14 cellular contexts compared by ENCODE assay signal in the genomic region with DNA sequence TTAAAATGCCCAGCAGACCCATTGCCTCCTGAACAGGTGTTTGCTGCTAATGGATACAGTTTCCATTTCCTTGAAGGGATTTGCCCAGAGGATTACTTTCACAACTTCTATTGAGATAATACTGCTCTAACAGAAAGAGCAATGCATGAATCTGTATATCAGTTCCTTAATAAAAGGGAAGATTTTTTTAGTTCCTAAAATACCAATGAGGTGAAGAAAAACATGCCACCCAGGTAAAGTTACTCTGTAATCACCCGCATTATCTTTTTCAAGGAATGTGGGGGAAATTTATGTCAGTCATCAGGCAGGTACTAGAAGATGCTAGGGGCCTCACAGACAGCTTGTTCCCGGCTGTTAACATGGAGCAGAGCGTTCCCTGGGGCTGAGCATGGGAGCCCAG. TPM values are rescaled to one million over a fixed set of nuclear protein-coding genes. Genes with fewer than 3 reads are reported as not detected.
A peak's percentile ranks its signal among the peaks of the same experiment; 100 is the strongest.
DNase-seq lines count a peak whose midpoint lies in the region; ATAC-seq and TF ChIP-seq lines count a peak whose summit lies in the region.
"Had no signal": no experiment of that assay in that cellular context is flagged by ENCODE, and none has a peak within 500 bp of the region (broad histone marks: within the 10 kb centered on the region; RNA-seq: fewer than 3 reads in every experiment).

No MANE protein-coding gene starts in this region.

- H3K27me3 Mint-ChIP-seq in mesothelial cell of epicardium (ENCODE audit: low read depth) = no peaks in the 10 kb centered on the region

- no peak overlapping the region for H3K4ac ChIP-seq in trophoblast cell (ENCODE audit: low read depth, low read length)

- no peak overlapping the region for H2AFZ ChIP-seq in trophoblast cell (ENCODE audit: insufficient read depth, low read length, poor library complexity)

- no peak overlapping the region for H3K14ac ChIP-seq in trophoblast cell (ENCODE audit: low read length)

- H2BK12ac ChIP-seq in trophoblast cell (ENCODE audit: low read length) = no peak overlapping the region

- no peak overlapping the region for H3K4me3 ChIP-seq in BLaER1 treated with 17β-estradiol and CSF1 and Interleukin-3, amounts not matched to agents 10 nM and 100 nM
- H3K4me3 ChIP-seq in RWPE2 (ENCODE audit: severe bottlenecking) (no peak overlapping the region), trophoblast cell (ENCODE audit: low read depth, low read length) (no peak overlapping the region)
- H3K4me3 ChIP-seq: SJSA1 had no signal

- no peak overlapping the region for H3K9ac ChIP-seq in BLaER1 treated with 17β-estradiol and CSF1 and Interleukin-3, amounts not matched to agents 10 nM and 100 nM
- no peak overlapping the region for H3K9ac ChIP-seq in trophoblast cell (ENCODE audit: low read length)
- H3K9ac ChIP-seq: KMS-11 had no signal

- TF ChIP-seq CTCF in RWPE2 (IDR thresholded peaks at IDR 0.05; ENCODE audit: poor library complexity, severe bottlenecking) = no peak
- no peak for TF ChIP-seq CTCF in mesothelial cell of epicardium (IDR thresholded peaks at IDR 0.05; ENCODE audit: unreplicated experiment)

- peaks cover 0 to 6% (median 0%) of the 10 kb centered on the region in 11 experiments; a peak in 1 of 22 replicates for H3K9me3 ChIP-seq in BLaER1 treated with 17β-estradiol and CSF1 and Interleukin-3, amounts not matched to agents 10 nM and 100 nM (replicated peaks in 1 of 11)
- H3K9me3 ChIP-seq in RWPE2 (ENCODE audit: severe bottlenecking) = no peaks in the 10 kb centered on the region
- H3K9me3 ChIP-seq in trophoblast cell (ENCODE audit: insufficient read depth, low read depth, low read length) = peaks cover 1% of the 10 kb centered on the region
- H3K9me3 ChIP-seq: BE2C, SJSA1 had no signal

- H2BK120ac ChIP-seq in trophoblast cell (ENCODE audit: insufficient read depth, low read length, poor library complexity) = no peak overlapping the region

- no peaks in the 10 kb centered on the region for H3K9me3 Mint-ChIP-seq in mesothelial cell of epicardium

- no peaks in the 10 kb centered on the region; a peak in 1 of 22 replicates for H4K20me1 ChIP-seq in BLaER1 treated with 17β-estradiol and CSF1 and Interleukin-3, amounts not matched to agents 10 nM and 100 nM

- no peak for DNase-seq in RWPE2 (ENCODE audit: low spot score)
- no peak for DNase-seq in mesothelial cell of epicardium (ENCODE audit: low spot score in 2 of 2, unreplicated experiment in 2 of 2)
- DNase-seq in trophoblast cell = peak; percentile 82 to 96
- DNase-seq in germinal center (ENCODE audit: low spot score) = no peak
- DNase-seq in NCI-H2107 treated with DMSO at 0.1 percent for 48 hours (lab: John Stamatoyannopoulos, UW; ENCODE audit: unreplicated experiment) = no peak
- DNase-seq: BE2C, NCI-H1092 treated with DMSO at 0.1 percent for 48 hours, NCI-H1694 treated with DMSO at 0.1 percent for 48 hours, NCI-H526 treated with DMSO at 0.1 percent for 48 hours had no signal

- H3K18ac ChIP-seq in trophoblast cell (ENCODE audit: low read length) = no peak overlapping the region

- ATAC-seq in RWPE2 (ENCODE audit: low read depth) = no peak
- no peak for ATAC-seq in GM19467 (IDR thresholded peaks at IDR 0.05; ENCODE audit: unreplicated experiment)

- H2BK5ac ChIP-seq in trophoblast cell (ENCODE audit: low read depth, low read length, poor library complexity) = no peak overlapping the region

- H3K36me3 ChIP-seq in BLaER1 treated with 17β-estradiol and CSF1 and Interleukin-3, amounts not matched to agents 10 nM and 100 nM = no peaks in the 10 kb centered on the region
- H3K36me3 ChIP-seq in RWPE2 (ENCODE audit: low read depth) (peaks cover 24% of the 10 kb centered on the region), trophoblast cell (ENCODE audit: control insufficient read depth in 1 of 2, insufficient read depth in 2 of 2, low read length in 2 of 2) (no peaks in the 10 kb centered on the region)
- H3K36me3 ChIP-seq: BE2C, SJSA1 had no signal

- H2AK5ac ChIP-seq in trophoblast cell (ENCODE audit: low read length) = no peak overlapping the region

- H4K12ac ChIP-seq in trophoblast cell (ENCODE audit: low read depth, low read length) = no peak overlapping the region

- no peak overlapping the region for H4K91ac ChIP-seq in trophoblast cell (ENCODE audit: low read depth, low read length)

- peak overlapping the region in 6 of 11 experiments; percentile 67 to 83 (median 73); a peak in 10 of 22 replicates for H3K4me2 ChIP-seq in BLaER1 treated with 17β-estradiol and CSF1 and Interleukin-3, amounts not matched to agents 10 nM and 100 nM
- no peak overlapping the region for H3K4me2 ChIP-seq in trophoblast cell (ENCODE audit: low read length)
- H3K4me2 ChIP-seq: KMS-11 had no signal

- H3K79me1 ChIP-seq in trophoblast cell (ENCODE audit: low read length) = peaks cover 8% of the 10 kb centered on the region

- H3K23ac ChIP-seq in trophoblast cell (ENCODE audit: low read length) = no peak overlapping the region

- H3K27ac Mint-ChIP-seq in mesothelial cell of epicardium = peak overlapping the region; percentile 12

- H3K27me3 ChIP-seq in BLaER1 treated with 17β-estradiol and CSF1 and Interleukin-3, amounts not matched to agents 10 nM and 100 nM = peaks cover 0 to 55% (median 0%) of the 10 kb centered on the region in 11 experiments; a peak in 6 of 22 replicates
- H3K27me3 ChIP-seq in RWPE2 (ENCODE audit: insufficient read depth, poor library complexity, severe bottlenecking) = no peaks in the 10 kb centered on the region
- H3K27me3 ChIP-seq in trophoblast cell (ENCODE audit: insufficient read depth, low read length) = no peaks in the 10 kb centered on the region
- H3K27me3 ChIP-seq: BE2C, SJSA1 had no signal

- H3K27ac ChIP-seq in BLaER1 treated with 17β-estradiol and CSF1 and Interleukin-3, amounts not matched to agents 10 nM and 100 nM = no peak overlapping the region
- H3K27ac ChIP-seq in RWPE2 (ENCODE audit: poor library complexity, severe bottlenecking) (peak overlapping the region; percentile 80), trophoblast cell (ENCODE audit: low read depth, low read length) (peak overlapping the region; percentile 55)
- H3K27ac ChIP-seq: KMS-11, SJSA1 had no signal

- no peaks in the 10 kb centered on the region for H3K79me2 ChIP-seq in trophoblast cell (ENCODE audit: control insufficient read depth, insufficient read depth, low read length, poor library complexity)

- WGBS in trophoblast cell (ENCODE audit: extremely low coverage, insufficient coverage, insufficient read length) = no CpG with 5 or more reads among the region's 3 CpGs

- peaks cover 56% of the 10 kb centered on the region for H3K4me1 Mint-ChIP-seq in mesothelial cell of epicardium

- H4K8ac ChIP-seq in trophoblast cell (ENCODE audit: low read depth, low read length) = no peak overlapping the region

- no peak overlapping the region for H3K4me3 Mint-ChIP-seq in mesothelial cell of epicardium

- peaks cover 45 to 83% (median 69%) of the 10 kb centered on the region in 10 experiments for H3K4me1 ChIP-seq in BLaER1 treated with 17β-estradiol and CSF1 and Interleukin-3, amounts not matched to agents 10 nM and 100 nM
- H3K4me1 ChIP-seq in RWPE2 (ENCODE audit: insufficient read depth, poor library complexity, severe bottlenecking) (peaks cover 42% of the 10 kb centered on the region), trophoblast cell (ENCODE audit: control insufficient read depth in 1 of 2, insufficient read depth in 2 of 2, low read length in 2 of 2) (peaks cover 14 to 19% of the 10 kb centered on the region in 2 experiments)
- H3K4me1 ChIP-seq: BE2C had no signal

- no peaks in the 10 kb centered on the region for H3K36me3 Mint-ChIP-seq in mesothelial cell of epicardium

RNA-seq across cellular contexts. Expression of a gene that starts 41.1 kb away (rescaled TPM):
- total RNA-seq in mesothelial cell of epicardium = 0.70 to 1.9 TPM (median 1.1 TPM) in 3 replicates
- polyA plus RNA-seq in trophoblast cell (2013) = 2.3 and 2.5 TPM in 2 replicates
- total RNA-seq: H1 had no signal

Comparison
In these comparisons a context has a peak if more than half of its experiments do, and no peak if none do; other contexts are left out.
1. H3K27ac ChIP-seq: peak in RWPE2 (single experiment) and trophoblast cell (single experiment); none in BLaER1 treated with 17β-estradiol and CSF1 and Interleukin-3, amounts not matched to agents 10 nM and 100 nM (0 of 11).
2. DNase-seq: peak in trophoblast cell (2 of 2); none in RWPE2 (single experiment), mesothelial cell of epicardium (0 of 2), germinal center (single experiment) and NCI-H2107 treated with DMSO at 0.1 percent for 48 hours (single experiment).